In genomic region chr1:43389326-43390313, GRCh38 we compare ENCODE assay signal across 8 cellular contexts. TPM values are rescaled to one million over a fixed set of nuclear protein-coding genes. Genes with fewer than 3 reads are reported as not detected.
A peak's percentile ranks its signal among the peaks of the same experiment; 100 is the strongest.
DNase-seq lines count a peak whose midpoint lies in the region; ATAC-seq, FAIRE-seq and TF ChIP-seq lines count a peak whose summit lies in the region.

TSS of gene MED8 (minus strand) at chr1:43389800. CDS start at chr1:43389764, 36 bp downstream.
TSS of gene SZT2 (plus strand) at chr1:43389899. CDS start at chr1:43389969, 70 bp downstream.

- H3K36me3 ChIP-seq in heart right ventricle = peaks cover 0 to 53% (median 25%) of the 10 kb centered on the region in 9 donors

- peak within 1 kb of the TSS; percentile 52 to 94 (median 88) for H3K27ac ChIP-seq in heart right ventricle

- FAIRE-seq in GM12892 (lab: Jason Lieb, UNC) = peak; percentile 96

- peak; percentile 76 for ATAC-seq in HG02870 (IDR thresholded peaks at IDR 0.05; ENCODE audit: unreplicated experiment)
- peak; percentile 97 to 99 (median 99) for ATAC-seq in heart right ventricle

- H3K36me3 Mint-ChIP-seq in type B pancreatic cell = peaks cover 18% of the 10 kb centered on the region

- TF ChIP-seq POLR2A in GM12892 (IDR thresholded peaks at IDR 0.05; ENCODE audit: low read depth, low read length) = peak; percentile 88

- no peaks in the 10 kb centered on the region for H3K27me3 ChIP-seq in heart right ventricle

- no peaks in the 10 kb centered on the region for H3K9me3 ChIP-seq in heart right ventricle

- H3K27me3 Mint-ChIP-seq in type B pancreatic cell = no peaks in the 10 kb centered on the region

- H3K4me1 ChIP-seq in heart right ventricle = peaks cover 9 to 36% (median 28%) of the 10 kb centered on the region in 9 donors

- TF ChIP-seq CTCF in heart right ventricle (IDR thresholded peaks at IDR 0.05) (no peak), type B pancreatic cell (conservative IDR thresholded peaks at IDR 0.05) (no peak)

- 0% methylated on average over 65 of the region's 65 CpGs for WGBS in heart right ventricle, 2 donors

- intact Hi-C loops in T-helper 1 cell treated with Interleukin-12 subunit alpha and Interleukin-12 subunit beta and Interleukin-4 antibody, amounts not matched to agents 30 ng/mL and 1 ng/mL, for 36 hours (cut with micrococcal nuclease) = loop anchor here (1.0 to 10.0 kb wide), 10 partner anchors 21 to 965 kb away; partner anchors contain the start of genes CDC20, CFAP57, EBNA1BP2 and ELOVL1
- intact Hi-C loops in heart right ventricle (cut with DNase I) (loop anchor here in 4 of 10 donors (1.0 to 10.0 kb wide), 3 partner anchors 21 to 162 kb away; partner anchors contain the start of gene ELOVL1 (in 1 of the 4)), posterior cingulate gyrus (cut with DNase I) (no loop called here)

- H3K27ac Mint-ChIP-seq in type B pancreatic cell = peak within 1 kb of the TSS; percentile 100

- DNase-seq in GM12892 (ENCODE audit: insufficient read length) = peak; percentile 88
- peak; percentile 82 for DNase-seq in NCI-H1694 (lab: John Stamatoyannopoulos, UW)
- peak; percentile 92 for DNase-seq in amniotic epithelial cell (ENCODE audit: low read depth)
- DNase-seq in heart right ventricle = peak; percentile 93 to 97
- peak; percentile 93 to 99 (median 96) for DNase-seq in posterior cingulate gyrus
- peak; percentile 92 for DNase-seq in type B pancreatic cell (ENCODE audit: extremely low spot score, unreplicated experiment)

- peak within 1 kb of the TSS; percentile 68 to 94 (median 78) for H3K4me3 ChIP-seq in heart right ventricle

- H3K9me3 Mint-ChIP-seq in type B pancreatic cell = no peaks in the 10 kb centered on the region

- peak within 1 kb of the TSS; percentile 100 for H3K4me3 Mint-ChIP-seq in type B pancreatic cell

- peaks cover 27% of the 10 kb centered on the region for H3K4me1 Mint-ChIP-seq in type B pancreatic cell (ENCODE audit: unreplicated experiment)

RNA-seq across cellular contexts. Expression of gene MED8, which starts in this region (rescaled TPM):
- 26.0 TPM for polyA plus RNA-seq in GM12892 (2012; ENCODE audit: missing spikeins)
- total RNA-seq in T-helper 1 cell treated with Interleukin-12 subunit alpha and Interleukin-12 subunit beta and Interleukin-4 antibody, amounts not matched to agents 30 ng/mL and 1 ng/mL, for 36 hours = 41.8 and 46.9 TPM in 2 replicates
- 10 to 100 TPM; 10.5 to 22.5 (median 13.9) TPM for total RNA-seq in heart right ventricle
- polyA plus RNA-seq in heart right ventricle = 10 to 100 TPM; 11.8 to 32.4 TPM
- 37.2 and 48.1 TPM in 2 replicates for total RNA-seq in type B pancreatic cell (ENCODE audit: low replicate concordance)

RNA-seq across cellular contexts. Expression of gene SZT2, which starts in this region (rescaled TPM):
- 16.1 TPM for polyA plus RNA-seq in GM12892 (2012; ENCODE audit: missing spikeins)
- total RNA-seq in T-helper 1 cell treated with Interleukin-12 subunit alpha and Interleukin-12 subunit beta and Interleukin-4 antibody, amounts not matched to agents 30 ng/mL and 1 ng/mL, for 36 hours = 81.8 and 89.1 TPM in 2 replicates
- total RNA-seq in heart right ventricle = 10 to 100 TPM; 20.5 to 38.3 (median 26.0) TPM
- polyA plus RNA-seq in heart right ventricle = 10 to 100 TPM in 1 of 2 donors, 1 to 10 TPM in 1; 8.6 to 44.0 TPM
- 45.8 and 65.7 TPM in 2 replicates for total RNA-seq in type B pancreatic cell (ENCODE audit: low replicate concordance)

Comparison
In these comparisons a context has a peak if more than half of its experiments do, and no peak if none do; other contexts are left out.
1. Peak in every context shown above with its lines: DNase-seq, ATAC-seq, H3K4me3 ChIP-seq and H3K27ac ChIP-seq.